1 cellular context compared by ENCODE assay signal in the genomic region with DNA sequence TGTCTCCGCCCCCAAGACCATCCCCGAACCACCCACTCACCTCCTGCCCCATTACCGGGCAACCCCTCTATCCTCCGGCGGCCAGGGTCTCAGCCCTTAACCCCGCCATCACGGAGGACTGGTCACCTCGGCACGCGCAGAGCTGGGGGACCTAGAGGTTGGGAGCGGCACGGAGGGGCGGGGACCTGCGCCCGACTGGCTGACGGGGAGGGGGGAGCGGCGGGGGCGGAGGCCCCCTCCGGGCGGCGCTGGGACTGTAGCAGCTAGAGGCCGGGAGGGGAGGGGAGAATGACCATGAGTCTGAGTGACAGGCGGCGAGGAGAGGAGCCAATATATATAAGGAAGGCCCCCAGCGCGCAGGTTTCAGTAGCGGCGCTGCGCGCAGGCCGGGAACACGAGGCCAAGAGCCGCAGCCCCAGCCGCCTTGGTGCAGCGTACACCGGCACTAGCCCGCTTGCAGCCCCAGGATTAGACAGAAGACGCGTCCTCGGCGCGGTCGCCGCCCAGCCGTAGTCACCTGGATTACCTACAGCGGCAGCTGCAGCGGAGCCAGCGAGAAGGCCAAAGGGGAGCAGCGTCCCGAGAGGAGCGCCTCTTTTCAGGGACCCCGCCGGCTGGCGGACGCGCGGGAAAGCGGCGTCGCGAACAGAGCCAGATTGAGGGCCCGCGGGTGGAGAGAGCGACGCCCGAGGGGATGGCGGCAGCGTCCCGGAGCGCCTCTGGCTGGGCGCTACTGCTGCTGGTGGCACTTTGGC.
TF ChIP-seq lines count a peak whose summit lies in the region.

TSS of gene DLL4 (plus strand) at position 366 of the 755 bp plus-strand sequence. CDS start at position 695, 329 bp downstream.

TF ChIP-seq in K562, 482 proteins besides CTCF, POLR2A, EP300 and RAD21 (continued from another document and continues in another):
- TF ChIP-seq KDM5B (IDR thresholded peaks at IDR 0.05; ENCODE audit: insufficient replicate concordance, low read depth, low read length) (peak; percentile 100), NONO (IDR thresholded peaks at IDR 0.05; ENCODE audit: low read depth in 2 of 2, low read length in 1 of 2) (peak in 1 of 2 experiments; percentile 91; a peak in 2 of 4 replicates), JUNB (CRISPR knock-in tag; conservative IDR thresholded peaks at IDR 0.05) (no peak), ETV6 (IDR thresholded peaks at IDR 0.05; ENCODE audit: borderline replicate concordance in 1 of 2, low read depth in 2 of 2, low read length in 1 of 2) (no peak), ETV6 (CRISPR knock-in tag; IDR thresholded peaks at IDR 0.05; ENCODE audit: borderline replicate concordance) (peak; percentile 92; the same call in 1 of the 2 replicates), TFAP4 (CRISPR knock-in tag; IDR thresholded peaks at IDR 0.05; ENCODE audit: borderline replicate concordance) (no peak; the same call in 1 of the 2 replicates), GABPB1 (CRISPR knock-in tag; IDR thresholded peaks at IDR 0.05) (peak; percentile 73), MTA3 (IDR thresholded peaks at IDR 0.05; ENCODE audit: borderline replicate concordance) (peak; percentile 71; the same call in 1 of the 2 replicates), SMAD1 (IDR thresholded peaks at IDR 0.05; ENCODE audit: low read depth, low read length, partially characterized antibody) (no peak), RBM14 (IDR thresholded peaks at IDR 0.05; ENCODE audit: borderline replicate concordance, insufficient read depth, low read depth, low read length) (peak; percentile 85; the same call in 1 of the 2 replicates), ZBTB5 (IDR thresholded peaks at IDR 0.05) (peak; percentile 62; the same call in 1 of the 2 replicates), JUN (IDR thresholded peaks at IDR 0.05; ENCODE audit: borderline replicate concordance, low read depth, low read length) (no peak), JUN (CRISPR knock-in tag; IDR thresholded peaks at IDR 0.05; ENCODE audit: borderline replicate concordance) (0 out of 2 replicates have a peak, but pooled peaks have one; percentile 56), ZNF431 (CRISPR knock-in tag; IDR thresholded peaks at IDR 0.05) (peak; percentile 49; the same call in 1 of the 2 replicates), PML (IDR thresholded peaks at IDR 0.05; ENCODE audit: low read length) (0 out of 2 replicates have a peak, but pooled peaks have one; percentile 23), ZNF143 (CRISPR knock-in tag; IDR thresholded peaks at IDR 0.05) (no peak), TEAD4 (IDR thresholded peaks at IDR 0.05; ENCODE audit: low read length) (peak; percentile 20; the same call in 1 of the 2 replicates), TEAD4 (CRISPR knock-in tag; IDR thresholded peaks at IDR 0.05; ENCODE audit: borderline replicate concordance) (peak; percentile 89; the same call in 1 of the 2 replicates), ZBTB1 (CRISPR knock-in tag; IDR thresholded peaks at IDR 0.05; ENCODE audit: borderline replicate concordance, low read depth) (peak; percentile 85; the same call in 1 of the 2 replicates), SMARCC2 (IDR thresholded peaks at IDR 0.05; ENCODE audit: low read depth) (no peak), ZNF184 (CRISPR knock-in tag; IDR thresholded peaks at IDR 0.05) (no peak), EGR1 (conservative IDR thresholded peaks at IDR 0.05) (peak; percentile 95), ZNF699 (CRISPR knock-in tag; IDR thresholded peaks at IDR 0.05; ENCODE audit: insufficient replicate concordance) (no peak), AFF4 (CRISPR knock-in tag; IDR thresholded peaks at IDR 0.05) (peak; percentile 89), E2F8 (IDR thresholded peaks at IDR 0.05; ENCODE audit: low read depth, partially characterized antibody) (no peak), KDM2B (CRISPR knock-in tag; IDR thresholded peaks at IDR 0.05) (peak; percentile 93), MYNN (IDR thresholded peaks at IDR 0.05) (no peak), MYNN (CRISPR knock-in tag; IDR thresholded peaks at IDR 0.05) (no peak), MAZ (CRISPR knock-in tag; conservative IDR thresholded peaks at IDR 0.05 in 1 of 2, IDR thresholded peaks at IDR 0.05 in 1 of 2) (peak; percentile 27 to 82; a peak in 3 of 4 replicates), SREBF2 (CRISPR knock-in tag; IDR thresholded peaks at IDR 0.05) (no peak), ZNF197 (CRISPR knock-in tag; IDR thresholded peaks at IDR 0.05; ENCODE audit: low read depth) (no peak)
- TF ChIP-seq, protein P1, sequence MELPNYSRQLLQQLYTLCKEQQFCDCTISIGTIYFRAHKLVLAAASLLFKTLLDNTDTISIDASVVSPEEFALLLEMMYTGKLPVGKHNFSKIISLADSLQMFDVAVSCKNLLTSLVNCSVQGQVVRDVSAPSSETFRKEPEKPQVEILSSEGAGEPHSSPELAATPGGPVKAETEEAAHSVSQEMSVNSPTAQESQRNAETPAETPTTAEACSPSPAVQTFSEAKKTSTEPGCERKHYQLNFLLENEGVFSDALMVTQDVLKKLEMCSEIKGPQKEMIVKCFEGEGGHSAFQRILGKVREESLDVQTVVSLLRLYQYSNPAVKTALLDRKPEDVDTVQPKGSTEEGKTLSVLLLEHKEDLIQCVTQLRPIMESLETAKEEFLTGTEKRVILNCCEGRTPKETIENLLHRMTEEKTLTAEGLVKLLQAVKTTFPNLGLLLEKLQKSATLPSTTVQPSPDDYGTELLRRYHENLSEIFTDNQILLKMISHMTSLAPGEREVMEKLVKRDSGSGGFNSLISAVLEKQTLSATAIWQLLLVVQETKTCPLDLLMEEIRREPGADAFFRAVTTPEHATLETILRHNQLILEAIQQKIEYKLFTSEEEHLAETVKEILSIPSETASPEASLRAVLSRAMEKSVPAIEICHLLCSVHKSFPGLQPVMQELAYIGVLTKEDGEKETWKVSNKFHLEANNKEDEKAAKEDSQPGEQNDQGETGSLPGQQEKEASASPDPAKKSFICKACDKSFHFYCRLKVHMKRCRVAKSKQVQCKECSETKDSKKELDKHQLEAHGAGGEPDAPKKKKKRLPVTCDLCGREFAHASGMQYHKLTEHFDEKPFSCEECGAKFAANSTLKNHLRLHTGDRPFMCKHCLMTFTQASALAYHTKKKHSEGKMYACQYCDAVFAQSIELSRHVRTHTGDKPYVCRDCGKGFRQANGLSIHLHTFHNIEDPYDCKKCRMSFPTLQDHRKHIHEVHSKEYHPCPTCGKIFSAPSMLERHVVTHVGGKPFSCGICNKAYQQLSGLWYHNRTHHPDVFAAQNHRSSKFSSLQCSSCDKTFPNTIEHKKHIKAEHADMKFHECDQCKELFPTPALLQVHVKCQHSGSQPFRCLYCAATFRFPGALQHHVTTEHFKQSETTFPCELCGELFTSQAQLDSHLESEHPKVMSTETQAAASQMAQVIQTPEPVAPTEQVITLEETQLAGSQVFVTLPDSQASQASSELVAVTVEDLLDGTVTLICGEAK (IDR thresholded peaks at IDR 0.05): no peak; the same call in 1 of the 2 replicates
- TF ChIP-seq, protein P1 (CRISPR knock-in tag; IDR thresholded peaks at IDR 0.05): peak; percentile 43; the same call in 1 of the 2 replicates
- TF ChIP-seq, protein P2, sequence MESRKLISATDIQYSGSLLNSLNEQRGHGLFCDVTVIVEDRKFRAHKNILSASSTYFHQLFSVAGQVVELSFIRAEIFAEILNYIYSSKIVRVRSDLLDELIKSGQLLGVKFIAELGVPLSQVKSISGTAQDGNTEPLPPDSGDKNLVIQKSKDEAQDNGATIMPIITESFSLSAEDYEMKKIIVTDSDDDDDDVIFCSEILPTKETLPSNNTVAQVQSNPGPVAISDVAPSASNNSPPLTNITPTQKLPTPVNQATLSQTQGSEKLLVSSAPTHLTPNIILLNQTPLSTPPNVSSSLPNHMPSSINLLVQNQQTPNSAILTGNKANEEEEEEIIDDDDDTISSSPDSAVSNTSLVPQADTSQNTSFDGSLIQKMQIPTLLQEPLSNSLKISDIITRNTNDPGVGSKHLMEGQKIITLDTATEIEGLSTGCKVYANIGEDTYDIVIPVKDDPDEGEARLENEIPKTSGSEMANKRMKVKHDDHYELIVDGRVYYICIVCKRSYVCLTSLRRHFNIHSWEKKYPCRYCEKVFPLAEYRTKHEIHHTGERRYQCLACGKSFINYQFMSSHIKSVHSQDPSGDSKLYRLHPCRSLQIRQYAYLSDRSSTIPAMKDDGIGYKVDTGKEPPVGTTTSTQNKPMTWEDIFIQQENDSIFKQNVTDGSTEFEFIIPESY (CRISPR knock-in tag; IDR thresholded peaks at IDR 0.05): peak; percentile 86
